ENCODE assay signal across 2 cellular contexts in genomic region chr12:112015938-112016337, GRCh38.
TF ChIP-seq lines count a peak whose summit lies in the region.

No MANE protein-coding gene starts in this region.

TF ChIP-seq in endothelial cell of umbilical vein, 7 proteins besides CTCF, POLR2A, EP300 and RAD21:
- TF ChIP-seq MAX (IDR thresholded peaks at IDR 0.05; ENCODE audit: insufficient read depth, insufficient read length) = no peak
- TF ChIP-seq JUN (IDR thresholded peaks at IDR 0.05; ENCODE audit: borderline replicate concordance, insufficient read depth, insufficient read length, low read depth) = no peak
- no peak for TF ChIP-seq MYC (IDR thresholded peaks at IDR 0.05; ENCODE audit: low read depth, low read length)
- no peak for TF ChIP-seq GATA2 (IDR thresholded peaks at IDR 0.05; ENCODE audit: insufficient read depth, insufficient read length, low read depth, low read length)
- no peak for TF ChIP-seq FOS (IDR thresholded peaks at IDR 0.05; ENCODE audit: borderline replicate concordance, insufficient read depth, low read length)
- no peak for TF ChIP-seq POLR2AphosphoS5 (IDR thresholded peaks at IDR 0.05; ENCODE audit: insufficient read depth, low read depth, low read length)
- TF ChIP-seq EZH2 (IDR thresholded peaks at IDR 0.05; ENCODE audit: borderline replicate concordance, low read depth, low read length, severe bottlenecking) = no peak

TF ChIP-seq in SK-N-SH, 30 proteins besides CTCF, POLR2A, EP300 and RAD21:
- TF ChIP-seq SMC3 (IDR thresholded peaks at IDR 0.05; ENCODE audit: low read depth, low read length) (no peak), JUND (IDR thresholded peaks at IDR 0.05) (no peak), REST (IDR thresholded peaks at IDR 0.05; ENCODE audit: low read depth, low read length) (no peak), PBX3 (IDR thresholded peaks at IDR 0.05) (no peak), NFIC (IDR thresholded peaks at IDR 0.05; ENCODE audit: borderline replicate concordance) (no peak), CHD2 (IDR thresholded peaks at IDR 0.05; ENCODE audit: low read length, partially characterized antibody) (no peak), EZH2phosphoT487 (IDR thresholded peaks at IDR 0.05; ENCODE audit: borderline replicate concordance, low read depth) (no peak), MXI1 (IDR thresholded peaks at IDR 0.05; ENCODE audit: low read depth, low read length) (no peak), TEAD4 (IDR thresholded peaks at IDR 0.05; ENCODE audit: borderline replicate concordance, insufficient read depth) (no peak), FOXJ3 (CRISPR knock-in tag; IDR thresholded peaks at IDR 0.05) (no peak), IRF3 (IDR thresholded peaks at IDR 0.05; ENCODE audit: low read depth, low read length) (no peak), USF2 (IDR thresholded peaks at IDR 0.05; ENCODE audit: borderline replicate concordance, low read depth, low read length) (no peak), GATA2 (CRISPR knock-in tag; IDR thresholded peaks at IDR 0.05) (no peak), MAX (IDR thresholded peaks at IDR 0.05; ENCODE audit: low read depth) (no peak), ELF1 (IDR thresholded peaks at IDR 0.05) (no peak), TCF12 (IDR thresholded peaks at IDR 0.05) (no peak), MEF2A (IDR thresholded peaks at IDR 0.05; ENCODE audit: borderline replicate concordance, low read depth) (no peak)
